ENCODE assay signal across 1 cellular context in the genomic region with DNA sequence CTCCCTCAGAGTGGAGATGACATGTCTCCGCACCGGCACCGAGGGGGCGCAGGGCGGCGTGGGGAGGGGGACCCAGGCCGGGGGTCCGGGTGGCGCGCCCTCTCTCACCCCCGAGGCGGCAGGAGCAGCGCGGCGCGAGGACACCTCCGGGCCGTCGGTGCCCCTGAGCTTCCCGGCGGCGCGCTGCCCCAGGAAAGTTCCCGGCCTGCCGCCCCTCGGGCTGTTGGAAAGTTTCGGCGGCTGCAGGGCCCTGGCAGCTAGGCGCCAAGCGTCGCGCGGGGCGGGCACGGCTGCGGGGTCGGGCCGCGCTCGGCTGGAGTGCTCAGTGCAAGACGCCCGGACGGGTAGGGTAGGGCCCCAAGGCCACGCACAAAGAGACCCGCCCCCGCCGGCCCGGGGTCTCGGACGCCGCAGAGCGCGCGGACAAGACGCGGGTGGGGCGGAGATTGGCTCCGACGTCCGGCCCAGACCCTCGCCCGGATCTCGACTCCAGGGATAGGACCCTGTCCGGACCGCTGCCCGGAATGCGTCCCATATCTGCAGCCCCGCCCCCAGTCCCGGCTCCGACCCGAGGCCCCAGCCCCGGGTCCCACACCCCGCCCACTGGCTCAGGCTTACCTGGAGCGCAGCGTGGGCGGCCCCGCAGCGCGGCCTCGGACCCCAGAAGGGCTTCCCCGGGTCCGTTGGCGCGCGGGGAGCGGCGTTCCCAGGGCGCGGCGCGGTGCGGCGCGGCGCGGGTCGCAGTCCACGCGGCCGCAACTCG.
TF ChIP-seq lines count a peak whose summit lies in the region.

No MANE protein-coding gene starts in this region.

TF ChIP-seq in GM12878, 131 proteins besides CTCF, POLR2A, EP300 and RAD21 (continued from another document):
- TF ChIP-seq IKZF1 (conservative IDR thresholded peaks at IDR 0.05) = 0 out of 2 replicates have a peak, but pooled peaks have one; percentile 30
- TF ChIP-seq MEF2B (IDR thresholded peaks at IDR 0.05; ENCODE audit: partially characterized antibody, poor library complexity, severe bottlenecking) = no peak
- no peak for TF ChIP-seq NFIC (IDR thresholded peaks at IDR 0.05; ENCODE audit: low read depth, low read length)
- TF ChIP-seq NR2F1 (conservative IDR thresholded peaks at IDR 0.05) = 0 out of 2 replicates have a peak, but pooled peaks have one; percentile 27
- peak; percentile 68 for TF ChIP-seq SUZ12 (IDR thresholded peaks at IDR 0.05; ENCODE audit: unreplicated experiment)
